1 cellular context compared by ENCODE assay signal in the genomic region with DNA sequence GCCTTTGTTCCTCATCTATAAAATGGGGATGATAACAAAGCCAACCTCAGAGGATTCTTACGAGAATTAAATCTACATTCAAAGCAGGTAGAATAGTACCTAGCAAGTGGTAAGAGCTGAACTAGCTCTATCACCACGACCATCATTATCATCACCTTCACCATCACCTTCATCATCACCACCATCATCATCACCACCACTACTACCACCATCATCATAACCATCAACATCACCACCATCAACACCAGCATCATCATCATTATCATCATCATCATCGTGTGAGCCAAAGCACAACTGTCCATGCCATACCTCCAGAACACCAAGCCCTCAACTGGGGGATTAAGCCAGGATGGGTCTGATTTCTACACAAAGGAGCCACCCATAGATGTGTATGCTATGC.
TF ChIP-seq lines count a peak whose summit lies in the region.

No MANE protein-coding gene starts in this region.

TF ChIP-seq in HEK293, 187 proteins besides CTCF, POLR2A, EP300 and RAD21:
- TF ChIP-seq ZNF654 (tag by site-specific recombination; IDR thresholded peaks at IDR 0.05; ENCODE audit: low read depth) (no peak), HOXD13 (CRISPR knock-in tag; IDR thresholded peaks at IDR 0.05; ENCODE audit: borderline replicate concordance) (no peak)
- TF ChIP-seq, protein P1, sequence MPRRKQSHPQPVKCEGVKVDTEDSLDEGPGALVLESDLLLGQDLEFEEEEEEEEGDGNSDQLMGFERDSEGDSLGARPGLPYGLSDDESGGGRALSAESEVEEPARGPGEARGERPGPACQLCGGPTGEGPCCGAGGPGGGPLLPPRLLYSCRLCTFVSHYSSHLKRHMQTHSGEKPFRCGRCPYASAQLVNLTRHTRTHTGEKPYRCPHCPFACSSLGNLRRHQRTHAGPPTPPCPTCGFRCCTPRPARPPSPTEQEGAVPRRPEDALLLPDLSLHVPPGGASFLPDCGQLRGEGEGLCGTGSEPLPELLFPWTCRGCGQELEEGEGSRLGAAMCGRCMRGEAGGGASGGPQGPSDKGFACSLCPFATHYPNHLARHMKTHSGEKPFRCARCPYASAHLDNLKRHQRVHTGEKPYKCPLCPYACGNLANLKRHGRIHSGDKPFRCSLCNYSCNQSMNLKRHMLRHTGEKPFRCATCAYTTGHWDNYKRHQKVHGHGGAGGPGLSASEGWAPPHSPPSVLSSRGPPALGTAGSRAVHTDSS (tag by site-specific recombination; IDR thresholded peaks at IDR 0.05): peak; percentile 93
- TF ChIP-seq, protein P2, sequence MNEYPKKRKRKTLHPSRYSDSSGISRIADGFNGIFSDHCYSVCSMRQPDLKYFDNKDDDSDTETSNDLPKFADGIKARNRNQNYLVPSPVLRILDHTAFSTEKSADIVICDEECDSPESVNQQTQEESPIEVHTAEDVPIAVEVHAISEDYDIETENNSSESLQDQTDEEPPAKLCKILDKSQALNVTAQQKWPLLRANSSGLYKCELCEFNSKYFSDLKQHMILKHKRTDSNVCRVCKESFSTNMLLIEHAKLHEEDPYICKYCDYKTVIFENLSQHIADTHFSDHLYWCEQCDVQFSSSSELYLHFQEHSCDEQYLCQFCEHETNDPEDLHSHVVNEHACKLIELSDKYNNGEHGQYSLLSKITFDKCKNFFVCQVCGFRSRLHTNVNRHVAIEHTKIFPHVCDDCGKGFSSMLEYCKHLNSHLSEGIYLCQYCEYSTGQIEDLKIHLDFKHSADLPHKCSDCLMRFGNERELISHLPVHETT (tag by site-specific recombination; IDR thresholded peaks at IDR 0.05): no peak
